Comparison of ENCODE assay signal across 9 cellular contexts in genomic region chr16:68590201-68590994, GRCh38. TPM values are rescaled to one million over a fixed set of nuclear protein-coding genes. Genes with fewer than 3 reads are reported as not detected.
DNase-seq lines count a peak whose midpoint lies in the region; ATAC-seq and TF ChIP-seq lines count a peak whose summit lies in the region.
"Had no signal": no experiment of that assay in that cellular context is flagged by ENCODE, and none has a peak within 500 bp of the region (broad histone marks: within the 10 kb centered on the region; RNA-seq: fewer than 3 reads in every experiment).

No MANE protein-coding gene starts in this region.

- peak; percentile 55 for TF ChIP-seq CTCF in AG09319 (IDR thresholded peaks at IDR 0.05; ENCODE audit: low read depth, low read length)
- TF ChIP-seq CTCF in HL-60 (IDR thresholded peaks at IDR 0.05; ENCODE audit: insufficient read depth, low read length): peak; percentile 2

- peak; percentile 64 for ATAC-seq in T-helper 17 cell
- no peak for ATAC-seq in GM19452 (IDR thresholded peaks at IDR 0.05; ENCODE audit: unreplicated experiment)
- no peak for ATAC-seq in HG03097 (IDR thresholded peaks at IDR 0.05; ENCODE audit: low FRiP score, unreplicated experiment)

- H3K4me1 Mint-ChIP-seq in T-helper 17 cell (peaks cover 2% of the 10 kb centered on the region), immature natural killer cell (peaks cover 2 to 6% of the 10 kb centered on the region in 2 donors)

- H3K36me3 Mint-ChIP-seq in T-helper 17 cell (ENCODE audit: low read depth) (peaks cover 7% of the 10 kb centered on the region), immature natural killer cell (peaks cover 0 to 4% (median 3%) of the 10 kb centered on the region in 3 donors)

- no peaks in the 10 kb centered on the region for H3K27me3 ChIP-seq in HL-60 (ENCODE audit: insufficient read depth, poor library complexity, severe bottlenecking)

- no peak overlapping the region for H3K4me3 ChIP-seq in HL-60 (replicated peaks; ENCODE audit: insufficient read depth, low read length)
- H3K4me3 ChIP-seq: skin epidermis had no signal

- no peak overlapping the region for H3K4me3 Mint-ChIP-seq in T-helper 17 cell
- H3K4me3 Mint-ChIP-seq in immature natural killer cell: peak overlapping the region in 1 of 5 donors; percentile 45

- H3K9me3 Mint-ChIP-seq in immature natural killer cell: peaks cover 0 to 5% (median 3%) of the 10 kb centered on the region in 6 donors

- H3K27ac ChIP-seq in HL-60 (replicated peaks): no peak overlapping the region

- H3K9me3 ChIP-seq in T-helper 17 cell (ENCODE audit: control insufficient read depth, low read length, poor library complexity, severe bottlenecking): no peaks in the 10 kb centered on the region

- H3K27me3 Mint-ChIP-seq in T-helper 17 cell (no peaks in the 10 kb centered on the region), immature natural killer cell (ENCODE audit: low read depth in 3 of 3) (peaks cover 2 to 4% (median 4%) of the 10 kb centered on the region in 3 donors)

- H3K27ac Mint-ChIP-seq in T-helper 17 cell (no peak overlapping the region), immature natural killer cell (peak overlapping the region in 1 of 6 donors; percentile 22)

- DNase-seq in AG09319 (ENCODE audit: extremely low read depth, low read depth) (peak; percentile 0), HL-60 (ENCODE audit: low read depth in 1 of 2, low spot score in 1 of 2) (peak; percentile 26 to 81), T-helper 17 cell (peak; percentile 21 to 62 (median 23)), amniotic epithelial cell (ENCODE audit: low read depth) (peak; percentile 48), immature natural killer cell (peak; percentile 15 to 27 (median 20))
- DNase-seq in stimulated activated CD4-positive, alpha-beta T cell treated with anti-CD3 and anti-CD28 coated beads, Interleukin-2, amount 100 ng/mL, for 4 hours (ENCODE audit: low read depth): peak; percentile 28

RNA-seq across cellular contexts. Expression of gene ZFP90, which starts 51.3 kb away (rescaled TPM):
- total RNA-seq in T-helper 17 cell: 10 to 100 TPM; 20.7 to 21.3 TPM
- polyA plus RNA-seq in immature natural killer cell: 10 to 100 TPM; 13.1 to 14.9 (median 14.0) TPM

RNA-seq across cellular contexts. Expression of gene CDH3, which starts 54.7 kb away (rescaled TPM):
- under 1 TPM; 0.37 to 0.42 TPM for total RNA-seq in T-helper 17 cell
- not detected for polyA plus RNA-seq in immature natural killer cell

Comparison
In these comparisons a context has a peak if more than half of its experiments do, and no peak if none do; other contexts are left out.
1. DNase-seq: peak in every context shown above with its lines; median percentile 54 in HL-60; 48 in amniotic epithelial cell; 28 in stimulated activated CD4-positive, alpha-beta T cell treated with anti-CD3 and anti-CD28 coated beads, Interleukin-2, amount 100 ng/mL, for 4 hours; 23 in T-helper 17 cell; 20 in immature natural killer cell; 0 in AG09319.